In genomic region chr1:220369511-220369910, GRCh38 we compare ENCODE assay signal across 12 cellular contexts.
"Had no signal": no experiment of that assay in that cellular context is flagged by ENCODE, and none has a peak within 500 bp of the region (broad histone marks: within the 10 kb centered on the region; RNA-seq: fewer than 3 reads in every experiment).

No MANE protein-coding gene starts in this region.

- H3K36me3 ChIP-seq: brain microvascular endothelial cell, left lung, neural progenitor cell, upper lobe of right lung had no signal

- H2AFZ ChIP-seq: neural progenitor cell, parathyroid adenoma had no signal

- ATAC-seq: activated CD4-positive, CD25-positive, alpha-beta regulatory T cell treated with anti-CD3 and anti-CD28 coated beads, Interleukin-2, amount 50 U/mL, for 24 hours; stimulated activated naive B cell treated with anti-CD40 and anti-IgM and Interleukin-4, amounts not matched to agents 10 μg/mL and 1 μg/mL and 100 μg/mL, for 72 hours; upper lobe of right lung had no signal

- H3K4me1 Mint-ChIP-seq: stimulated activated naive B cell treated with anti-CD40 and anti-IgM and Interleukin-4, amounts not matched to agents 10 μg/mL and 1 μg/mL and 100 μg/mL, for 72 hours had no signal

- H3K4me3 ChIP-seq: left lung, neural progenitor cell, upper lobe of right lung had no signal

- H3K9me3 Mint-ChIP-seq: activated T-cell treated with anti-CD3 and anti-CD28 coated beads, Interleukin-2, amount 50 U/mL, for 24 hours; T-helper 2 cell treated with Interferon-gamma antibody and Interleukin-4, amounts not matched to agents 5 μg/mL and 100 μg/mL, for 36 hours had no signal

- H3K27ac ChIP-seq: left lung, neural progenitor cell, parathyroid adenoma, upper lobe of right lung had no signal

- H3K27me3 ChIP-seq: brain microvascular endothelial cell, left lung, neural progenitor cell, upper lobe of right lung had no signal

- H3K9me3 ChIP-seq: upper lobe of right lung had no signal

- H3K36me3 Mint-ChIP-seq: activated naive CD8-positive, alpha-beta T cell; neural progenitor cell; stimulated activated naive B cell treated with anti-CD40 and anti-IgM and Interleukin-4, amounts not matched to agents 10 μg/mL and 1 μg/mL and 100 μg/mL, for 72 hours had no signal

- H3K4me2 ChIP-seq: neural progenitor cell had no signal

- H3K4me1 ChIP-seq: left lung, parathyroid adenoma, upper lobe of right lung had no signal

- H3K9ac ChIP-seq: neural progenitor cell, parathyroid adenoma had no signal

- H3K4me3 Mint-ChIP-seq: activated naive CD8-positive, alpha-beta T cell; activated T-cell treated with anti-CD3 and anti-CD28 coated beads, Interleukin-2, amount 50 U/mL, for 24 hours; endodermal cell; neural progenitor cell; stimulated activated naive B cell treated with anti-CD40 and anti-IgM and Interleukin-4, amounts not matched to agents 10 μg/mL and 1 μg/mL and 100 μg/mL, for 72 hours; T-helper 2 cell treated with Interferon-gamma antibody and Interleukin-4, amounts not matched to agents 5 μg/mL and 100 μg/mL, for 36 hours had no signal

- DNase-seq: activated gamma-delta T cell; activated T-cell treated with anti-CD3 and anti-CD28 coated beads, Interleukin-2, amount 50 U/mL, for 24 hours; brain microvascular endothelial cell; left lung; stimulated activated naive B cell treated with anti-CD40 and anti-IgM and Interleukin-4, amounts not matched to agents 10 μg/mL and 1 μg/mL and 100 μg/mL, for 72 hours; upper lobe of right lung had no signal

- H3K79me2 ChIP-seq: parathyroid adenoma had no signal

- H3K27ac Mint-ChIP-seq: activated naive CD8-positive, alpha-beta T cell; activated T-cell treated with anti-CD3 and anti-CD28 coated beads, Interleukin-2, amount 50 U/mL, for 24 hours; neural progenitor cell; T-helper 2 cell treated with Interferon-gamma antibody and Interleukin-4, amounts not matched to agents 5 μg/mL and 100 μg/mL, for 36 hours had no signal
